In genomic region chr3:77254967-77255831, GRCh38 we compare ENCODE assay signal across 9 cellular contexts.
DNase-seq lines count a peak whose midpoint lies in the region; ATAC-seq, FAIRE-seq and TF ChIP-seq lines count a peak whose summit lies in the region.
"Had no signal": no experiment of that assay in that cellular context is flagged by ENCODE, and none has a peak within 500 bp of the region (broad histone marks: within the 10 kb centered on the region; RNA-seq: fewer than 3 reads in every experiment).

No MANE protein-coding gene starts in this region.

- H3K27me3 ChIP-seq in psoas muscle (ENCODE audit: insufficient read depth in 3 of 3, low read length in 2 of 3), result no peaks in the 10 kb centered on the region

- no peaks in the 10 kb centered on the region for H3K9me3 Mint-ChIP-seq in activated CD4-positive, alpha-beta T cell treated with anti-CD3 and anti-CD28 coated beads, Interleukin-2, amount 10 ng/mL, durations not matched to agents 24 days and 14 days
- H3K9me3 Mint-ChIP-seq in HFFc6, result peaks cover 5% of the 10 kb centered on the region

- H3K36me3 Mint-ChIP-seq in activated CD4-positive, alpha-beta T cell treated with anti-CD3 and anti-CD28 coated beads, Interleukin-2, amount 10 ng/mL, durations not matched to agents 24 days and 14 days (ENCODE audit: low read depth), result no peaks in the 10 kb centered on the region
- no peaks in the 10 kb centered on the region for H3K36me3 Mint-ChIP-seq in HFFc6 (ENCODE audit: low read depth)

- ATAC-seq in psoas muscle, result peak in 2 of 4 donors; percentile 65 to 74
- ATAC-seq in HG03135 (IDR thresholded peaks at IDR 0.05; ENCODE audit: unreplicated experiment), result no peak

- DNase-seq in activated CD4-positive, alpha-beta T cell treated with anti-CD3 and anti-CD28 coated beads, Interleukin-2, amount 10 ng/mL, durations not matched to agents 24 days and 14 days, result peak; percentile 60
- no peak for DNase-seq in activated CD4-positive, alpha-beta T cell treated with anti-CD3 and anti-CD28 coated beads, Interleukin-2, amount 50 U/mL, for 48 hours
- DNase-seq in HFFc6 (peak; percentile 27), NCI-H1105 (lab: John Stamatoyannopoulos, UW) (peak; percentile 29), SW480 (ENCODE audit: low spot score) (peak; percentile 58), frontal cortex (ENCODE audit: low spot score in 2 of 2) (peak in 1 of 2 donors; percentile 31), psoas muscle (no peak)

- H3K4me1 ChIP-seq in psoas muscle, result no peaks in the 10 kb centered on the region

- no peaks in the 10 kb centered on the region for H3K9me3 ChIP-seq in psoas muscle

- no peaks in the 10 kb centered on the region for H3K27me3 Mint-ChIP-seq in activated CD4-positive, alpha-beta T cell treated with anti-CD3 and anti-CD28 coated beads, Interleukin-2, amount 10 ng/mL, durations not matched to agents 24 days and 14 days
- H3K27me3 Mint-ChIP-seq in HFFc6 (ENCODE audit: insufficient read depth), result no peaks in the 10 kb centered on the region; the same call in 1 of the 2 replicates

- no peaks in the 10 kb centered on the region for H3K36me3 ChIP-seq in psoas muscle (ENCODE audit: insufficient read depth in 1 of 2, low read depth in 1 of 2)

- FAIRE-seq in frontal cortex (lab: Jason Lieb, UNC), result peak; percentile 66
- FAIRE-seq: G401.6 had no signal

- 79 to 87% (median 82%) methylated on average over 3 of the region's 3 CpGs for WGBS in psoas muscle, 3 donors

- peaks cover 1% of the 10 kb centered on the region for H3K4me1 Mint-ChIP-seq in activated CD4-positive, alpha-beta T cell treated with anti-CD3 and anti-CD28 coated beads, Interleukin-2, amount 10 ng/mL, durations not matched to agents 24 days and 14 days
- no peaks in the 10 kb centered on the region for H3K4me1 Mint-ChIP-seq in HFFc6 (ENCODE audit: low read depth)

- H3K27ac ChIP-seq in psoas muscle, result no peak overlapping the region

- no peak overlapping the region for H3K4me3 ChIP-seq in psoas muscle

- H3K27ac Mint-ChIP-seq in activated CD4-positive, alpha-beta T cell treated with anti-CD3 and anti-CD28 coated beads, Interleukin-2, amount 10 ng/mL, durations not matched to agents 24 days and 14 days, result no peak overlapping the region
- H3K27ac Mint-ChIP-seq in HFFc6, result no peak overlapping the region

- TF ChIP-seq CTCF in HFFc6 (IDR thresholded peaks at IDR 0.05) (peak; percentile 81), psoas muscle (IDR thresholded peaks at IDR 0.05) (peak; percentile 52)

- intact Hi-C loops in activated CD4-positive, alpha-beta T cell treated with anti-CD3 and anti-CD28 coated beads, Interleukin-2, amount 10 ng/mL, durations not matched to agents 24 days and 14 days (cut with micrococcal nuclease), result no loop called here
- intact Hi-C loops in psoas muscle (cut with DNase I), result loop anchor here (2.0 to 5.0 kb wide), 2 partner anchors 216 to 218 kb away; no protein-coding TSS in a partner anchor

- no peak overlapping the region for H3K4me3 Mint-ChIP-seq in activated CD4-positive, alpha-beta T cell treated with anti-CD3 and anti-CD28 coated beads, Interleukin-2, amount 10 ng/mL, durations not matched to agents 24 days and 14 days
- no peak overlapping the region for H3K4me3 Mint-ChIP-seq in HFFc6

Comparison
In these comparisons a context has a peak if more than half of its experiments do, and no peak if none do; other contexts are left out.
1. DNase-seq: peak in activated CD4-positive, alpha-beta T cell treated with anti-CD3 and anti-CD28 coated beads, Interleukin-2, amount 10 ng/mL, durations not matched to agents 24 days and 14 days (single experiment), HFFc6 (single experiment), NCI-H1105 (single experiment) and SW480 (single experiment); none in activated CD4-positive, alpha-beta T cell treated with anti-CD3 and anti-CD28 coated beads, Interleukin-2, amount 50 U/mL, for 48 hours (0 of 2) and psoas muscle (0 of 2).